9 cellular contexts compared by ENCODE assay signal in the genomic region with DNA sequence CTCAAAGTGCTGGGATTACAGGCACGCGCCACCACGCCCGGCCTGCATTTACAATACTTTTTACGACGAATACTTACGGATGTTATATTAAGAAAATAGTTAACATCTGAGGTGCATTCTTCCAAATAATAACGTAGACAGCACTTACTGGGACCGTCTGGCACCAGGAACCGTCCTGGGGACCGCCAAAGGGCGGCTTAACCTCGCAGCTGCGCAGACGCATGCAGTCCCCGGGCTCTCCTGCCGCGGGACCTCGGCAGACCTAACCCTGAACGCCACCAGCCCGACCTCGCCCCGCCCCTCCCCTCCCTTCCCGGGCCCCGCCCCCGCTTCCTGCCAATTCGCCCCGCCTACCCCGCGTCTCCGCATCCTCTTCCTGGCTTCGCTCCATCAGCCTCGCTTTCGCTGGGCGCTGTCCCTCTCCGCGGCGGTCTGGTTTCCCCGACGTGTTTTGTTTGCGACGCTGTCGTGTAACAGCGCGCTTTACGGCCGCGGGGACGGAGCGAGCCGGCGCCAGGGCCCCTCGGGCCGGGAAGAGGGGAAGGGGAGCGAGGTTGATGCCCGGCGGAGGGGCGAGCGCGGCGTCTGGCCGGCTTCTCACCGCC. TPM values are rescaled to one million over a fixed set of nuclear protein-coding genes. Genes with fewer than 3 reads are reported as not detected.
DNase-seq lines count a peak whose midpoint lies in the region; ATAC-seq, FAIRE-seq and TF ChIP-seq lines count a peak whose summit lies in the region.
"Had no signal": no experiment of that assay in that cellular context is flagged by ENCODE, and none has a peak within 500 bp of the region (broad histone marks: within the 10 kb centered on the region; RNA-seq: fewer than 3 reads in every experiment).

A gene (plus strand): TSS at position 479 of the 605 bp plus-strand sequence. CDS start 79 bp downstream, at position 558.

- peak within 1 kb of the TSS; percentile 87 to 88 for H3K27ac ChIP-seq in kidney (ENCODE audit: low read depth in 2 of 2, low read length in 2 of 2)

- no peak for FAIRE-seq in kidney (lab: Jason Lieb, UNC)
- FAIRE-seq: endometrium had no signal

- TF ChIP-seq CTCF in AG09319 (IDR thresholded peaks at IDR 0.05; ENCODE audit: low read depth, low read length) (no peak), kidney (IDR thresholded peaks at IDR 0.05; ENCODE audit: borderline replicate concordance, extremely low read depth, insufficient read depth) (no peak)

- H3K4me3 ChIP-seq in kidney (ENCODE audit: low read length in 2 of 2), result peak within 1 kb of the TSS; percentile 97 to 98

- no peaks in the 10 kb centered on the region for H3K9me3 ChIP-seq in kidney (ENCODE audit: control insufficient read depth in 1 of 2, low read length in 2 of 2)

- ATAC-seq in GM19035 (IDR thresholded peaks at IDR 0.05; ENCODE audit: unreplicated experiment), result peak; percentile 79
- ATAC-seq in HG03354 (IDR thresholded peaks at IDR 0.05; ENCODE audit: poor library complexity, severe bottlenecking, unreplicated experiment), result peak; percentile 88
- peak; percentile 84 to 89 for ATAC-seq in activated CD4-positive, CD25-positive, alpha-beta regulatory T cell treated with anti-CD3 and anti-CD28 coated beads, Interleukin-2, amount 50 U/mL, for 24 hours

- H3K9ac ChIP-seq in kidney (ENCODE audit: low read length in 2 of 2), result peak within 1 kb of the TSS; percentile 89 to 99

- peaks cover 12 to 13% of the 10 kb centered on the region in 2 donors for H3K4me1 ChIP-seq in kidney (ENCODE audit: control insufficient read depth in 1 of 2, insufficient read depth in 1 of 2, low read depth in 1 of 2, low read length in 2 of 2)

- DNase-seq in AG09319 (ENCODE audit: extremely low read depth, low read depth), result peak; percentile 97
- DNase-seq in NCI-H446 treated with DMSO at 0.1 percent for 48 hours (lab: John Stamatoyannopoulos, UW), result peak; percentile 92
- DNase-seq in cerebellar cortex (ENCODE audit: low spot score), result peak; percentile 95
- DNase-seq in kidney, result peak; percentile 99
- peak; percentile 99 for DNase-seq in stimulated activated CD4-positive, alpha-beta T cell treated with anti-CD3 and anti-CD28 coated beads, Interleukin-15, amount 100 ng/mL, for 24 hours

- intact Hi-C loops in kidney (cut with DNase I), result no loop called here

- H3K36me3 ChIP-seq in kidney (ENCODE audit: control insufficient read depth in 1 of 2, insufficient read depth in 2 of 2, low read length in 2 of 2), result no peaks in the 10 kb centered on the region

RNA-seq across cellular contexts. Expression of the gene that starts here (rescaled TPM):
- total RNA-seq in kidney, result 45.7 TPM
- polyA plus RNA-seq in kidney (ENCODE audit: insufficient read depth, low read depth, low replicate concordance), result 28.4 TPM

Comparison
In these comparisons a context has a peak if more than half of its experiments do, and no peak if none do; other contexts are left out.
1. Peak in every context shown above with its lines: DNase-seq, ATAC-seq, H3K4me3 ChIP-seq and H3K27ac ChIP-seq.